33 cellular contexts compared by ENCODE assay signal in genomic region chr17:50430731-50431130, GRCh38. TPM values are rescaled to one million over a fixed set of nuclear protein-coding genes. Genes with fewer than 3 reads are reported as not detected.
"Had no signal": no experiment of that assay in that cellular context is flagged by ENCODE, and none has a peak within 500 bp of the region (broad histone marks: within the 10 kb centered on the region; RNA-seq: fewer than 3 reads in every experiment).

No MANE protein-coding gene starts in this region.

- H3K9me3 Mint-ChIP-seq: activated CD4-positive, alpha-beta memory T cell treated with anti-CD3 and anti-CD28 coated beads for 36 hours; activated CD4-positive, alpha-beta T cell treated with anti-CD3 and anti-CD28 coated beads, Interleukin-2, amount 10 ng/mL, durations not matched to agents 24 days and 14 days; activated naive CD4-positive, alpha-beta T cell treated with anti-CD3 and anti-CD28 coated beads for 36 hours; activated naive CD8-positive, alpha-beta T cell treated with anti-CD3 and anti-CD28 coated beads, Interleukin-2, amount 10 ng/mL, durations not matched to agents 7 days and 5 days; activated T-helper 1 cell treated with anti-CD3 and anti-CD28 coated beads, Interleukin-12 subunit alpha, Interleukin-12 subunit beta, Interleukin-2, Interleukin-4 antibody, amounts not matched to agents 30 ng/mL and 10 ng/mL and 1 ng/mL, durations not matched to agents 14 hours and 24 hours and 36 hours; central memory CD8-positive, alpha-beta T cell had no signal

- H3K27ac Mint-ChIP-seq: activated CD4-positive, alpha-beta memory T cell treated with anti-CD3 and anti-CD28 coated beads for 36 hours; activated CD4-positive, alpha-beta T cell treated with anti-CD3 and anti-CD28 coated beads, Interleukin-2, amount 10 ng/mL, durations not matched to agents 24 days and 14 days; activated naive CD4-positive, alpha-beta T cell treated with anti-CD3 and anti-CD28 coated beads for 36 hours; activated naive CD8-positive, alpha-beta T cell treated with anti-CD3 and anti-CD28 coated beads, Interleukin-2, amount 10 ng/mL, durations not matched to agents 7 days and 5 days; activated T-helper 1 cell treated with anti-CD3 and anti-CD28 coated beads, Interleukin-12 subunit alpha, Interleukin-12 subunit beta, Interleukin-2, Interleukin-4 antibody, amounts not matched to agents 30 ng/mL and 10 ng/mL and 1 ng/mL, durations not matched to agents 14 hours and 24 hours and 36 hours had no signal

- H3K27ac ChIP-seq: colonic mucosa, lower lobe of right lung, pancreas, tibial nerve, WERI-Rb-1 had no signal

- ATAC-seq: left lobe of liver, lower lobe of right lung, mucosa of descending colon, pancreas, T-helper 17 cell had no signal

- H3K27me3 ChIP-seq: breast epithelium, colonic mucosa, esophagus squamous epithelium, pancreas, tibial nerve had no signal

- H3K4me3 ChIP-seq: colonic mucosa, esophagus squamous epithelium, lower lobe of right lung, mucosa of descending colon, pancreas, prostate gland, tibial nerve had no signal

- H3K4me3 Mint-ChIP-seq: activated CD4-positive, alpha-beta memory T cell treated with anti-CD3 and anti-CD28 coated beads for 36 hours; activated CD4-positive, alpha-beta T cell treated with anti-CD3 and anti-CD28 coated beads, Interleukin-2, amount 10 ng/mL, durations not matched to agents 24 days and 14 days; activated naive CD4-positive, alpha-beta T cell treated with anti-CD3 and anti-CD28 coated beads for 36 hours; activated naive CD8-positive, alpha-beta T cell treated with anti-CD3 and anti-CD28 coated beads, Interleukin-2, amount 10 ng/mL, durations not matched to agents 7 days and 5 days; activated T-helper 1 cell treated with anti-CD3 and anti-CD28 coated beads, Interleukin-12 subunit alpha, Interleukin-12 subunit beta, Interleukin-2, Interleukin-4 antibody, amounts not matched to agents 30 ng/mL and 10 ng/mL and 1 ng/mL, durations not matched to agents 14 hours and 24 hours and 36 hours; central memory CD8-positive, alpha-beta T cell; T-helper 17 cell had no signal

- H3K36me3 Mint-ChIP-seq: activated CD4-positive, alpha-beta memory T cell treated with anti-CD3 and anti-CD28 coated beads for 36 hours had no signal

- H3K9me3 ChIP-seq: breast epithelium, colonic mucosa, esophagus squamous epithelium, lower lobe of right lung, mucosa of descending colon, pancreas, prostate gland, tibial nerve had no signal

- H3K27me3 Mint-ChIP-seq: activated CD4-positive, alpha-beta memory T cell treated with anti-CD3 and anti-CD28 coated beads for 36 hours; activated CD4-positive, alpha-beta T cell treated with anti-CD3 and anti-CD28 coated beads, Interleukin-2, amount 10 ng/mL, durations not matched to agents 24 days and 14 days; activated naive CD8-positive, alpha-beta T cell treated with anti-CD3 and anti-CD28 coated beads, Interleukin-2, amount 10 ng/mL, durations not matched to agents 7 days and 5 days; central memory CD8-positive, alpha-beta T cell; T-helper 17 cell had no signal

- H3K36me3 ChIP-seq: breast epithelium, lower lobe of right lung, pancreas, prostate gland, WERI-Rb-1 had no signal

- DNase-seq: activated CD4-positive, alpha-beta memory T cell treated with anti-CD3 and anti-CD28 coated beads for 36 hours; activated CD4-positive, alpha-beta T cell treated with anti-CD3 and anti-CD28 coated beads, Interleukin-2, amount 10 ng/mL, durations not matched to agents 24 days and 14 days; activated CD4-positive, CD25-positive, alpha-beta regulatory T cell treated with anti-CD3 and anti-CD28 coated beads, Interleukin-2, amount 50 U/mL, for 72 hours; activated CD8-positive, alpha-beta memory T cell treated with anti-CD3 and anti-CD28 coated beads, Interleukin-2, amount 50 U/mL, for 4 hours; activated effector memory CD4-positive, alpha-beta T cell treated with anti-CD3 and anti-CD28 coated beads, Interleukin-2, amount 50 U/mL, for 16 hours; activated naive CD4-positive, alpha-beta T cell treated with anti-CD3 and anti-CD28 coated beads for 36 hours; activated naive CD8-positive, alpha-beta T cell treated with anti-CD3 and anti-CD28 coated beads, Interleukin-2, amount 10 ng/mL, durations not matched to agents 7 days and 5 days; activated T-cell treated with anti-CD3 and anti-CD28 coated beads, Interleukin-2, amount 50 U/mL, for 1 hour; amygdala; colonic mucosa; effector CD8-positive, alpha-beta T cell; esophagus squamous epithelium; head of caudate nucleus; hippocampal formation; lower lobe of right lung; mucosa of descending colon; pancreas; stimulated activated CD4-positive, alpha-beta T cell treated with anti-CD3 and anti-CD28 coated beads, Interleukin-2, amount 100 ng/mL, for 48 hours; stimulated activated naive CD4-positive, alpha-beta T cell treated with Interleukin-2 at 50 U/mL for 16 hours; T-helper 17 cell; T1000; WERI-Rb-1 had no signal

RNA-seq across cellular contexts. Expression of gene ACSF2, which starts 4.7 kb away (rescaled TPM):
- polyA plus RNA-seq: neural cell had no signal

RNA-seq across cellular contexts. Expression of gene CHAD, which starts 37.9 kb away (rescaled TPM):
- total RNA-seq: activated CD4-positive, alpha-beta memory T cell treated with anti-CD3 and anti-CD28 coated beads for 36 hours; activated CD4-positive, alpha-beta T cell treated with anti-CD3 and anti-CD28 coated beads, Interleukin-2, amount 10 ng/mL, durations not matched to agents 24 days and 14 days; activated CD8-positive, alpha-beta memory T cell treated with anti-CD3 and anti-CD28 coated beads for 36 hours; activated naive CD4-positive, alpha-beta T cell treated with anti-CD3 and anti-CD28 coated beads for 36 hours; activated naive CD8-positive, alpha-beta T cell treated with anti-CD3 and anti-CD28 coated beads, Interleukin-2, amount 10 ng/mL, durations not matched to agents 7 days and 5 days; activated T-helper 1 cell treated with anti-CD3 and anti-CD28 coated beads, Interleukin-12 subunit alpha, Interleukin-12 subunit beta, Interleukin-2, Interleukin-4 antibody, amounts not matched to agents 30 ng/mL and 10 ng/mL and 1 ng/mL, durations not matched to agents 14 hours and 24 hours and 36 hours; dermis microvascular lymphatic vessel endothelial cell; kidney epithelial cell; lower lobe of right lung; myocyte; T-helper 17 cell; tibial nerve had no signal
- polyA plus RNA-seq: neural cell had no signal
